ENCODE assay signal across 1 cellular context in the genomic region with DNA sequence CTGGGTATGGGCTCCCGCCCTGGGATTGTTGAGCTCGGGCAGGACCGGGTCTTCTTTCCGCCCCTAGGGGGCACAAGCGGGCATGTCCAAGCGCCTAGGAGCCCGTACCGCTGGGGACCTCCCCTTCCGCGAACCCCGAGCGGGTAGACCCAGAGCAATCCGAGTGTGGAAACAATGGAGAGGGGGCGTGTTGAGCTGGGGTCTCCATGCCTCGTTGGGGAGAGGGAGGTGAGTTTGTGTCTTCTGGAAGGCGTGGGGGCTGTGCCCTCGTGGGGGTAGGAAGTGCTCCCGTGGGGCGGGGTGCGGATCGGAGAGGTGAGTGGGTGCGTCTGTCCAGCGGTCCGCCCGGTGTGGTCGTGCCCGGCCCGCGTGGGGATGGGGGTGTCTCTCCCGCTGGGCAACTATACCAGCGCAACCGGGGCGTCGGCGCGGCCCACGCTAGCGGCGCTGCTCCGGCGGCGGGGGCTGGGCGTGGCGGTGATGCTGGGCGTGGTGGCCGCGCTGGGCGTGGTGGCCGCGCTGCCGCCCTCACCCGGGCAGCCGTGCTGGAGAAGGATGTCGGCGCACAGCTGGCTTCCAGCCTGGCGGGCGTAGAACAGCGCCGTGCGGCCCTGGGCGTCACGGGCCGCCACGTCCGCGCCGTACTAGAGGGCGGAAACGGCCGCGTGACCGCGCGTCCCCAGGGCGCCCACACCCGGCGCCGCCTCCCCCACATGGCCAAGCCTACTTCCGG.
TF ChIP-seq lines count a peak whose summit lies in the region.

No MANE protein-coding gene starts in this region.

TF ChIP-seq in GM12878, 131 proteins besides CTCF, POLR2A, EP300 and RAD21:
- TF ChIP-seq ETV6 (conservative IDR thresholded peaks at IDR 0.05 in 1 of 2, IDR thresholded peaks at IDR 0.05 in 1 of 2; ENCODE audit: borderline replicate concordance in 1 of 2, low read depth in 1 of 2): no peak
- TF ChIP-seq RBBP5 (conservative IDR thresholded peaks at IDR 0.05): no peak
- TF ChIP-seq ZBTB33 (IDR thresholded peaks at IDR 0.05): peak; percentile 66; the same call in 1 of the 2 replicates
- TF ChIP-seq NR2C1 (IDR thresholded peaks at IDR 0.05): no peak
- no peak for TF ChIP-seq GATAD2B (conservative IDR thresholded peaks at IDR 0.05; ENCODE audit: low read depth)
- no peak for TF ChIP-seq BCLAF1 (IDR thresholded peaks at IDR 0.05)
- no peak for TF ChIP-seq MTA3 (IDR thresholded peaks at IDR 0.05; ENCODE audit: borderline replicate concordance, low read length)
